ENCODE assay signal across 8 cellular contexts in the genomic region with DNA sequence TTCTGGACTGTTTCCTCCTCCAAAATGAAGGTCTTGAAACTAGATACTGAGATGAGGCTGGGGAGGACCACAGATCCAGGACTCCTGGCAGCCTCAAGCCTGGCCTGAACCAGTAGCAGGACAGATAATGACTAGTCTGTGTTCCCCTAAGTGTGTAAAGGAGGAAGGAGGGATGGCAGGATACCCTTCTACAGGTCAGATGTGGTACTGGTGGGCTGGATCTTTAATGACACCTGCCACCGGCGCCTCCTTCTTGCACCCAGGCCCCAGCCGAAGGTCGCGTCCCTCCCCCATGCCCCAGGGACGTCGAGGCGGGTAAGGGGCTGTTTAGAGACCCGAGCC. TPM values are rescaled to one million over a fixed set of nuclear protein-coding genes. Genes with fewer than 3 reads are reported as not detected.
DNase-seq lines count a peak whose midpoint lies in the region; ATAC-seq, FAIRE-seq and TF ChIP-seq lines count a peak whose summit lies in the region.

No MANE protein-coding gene starts in this region.

- H3K4me1 ChIP-seq in CD4-positive, alpha-beta memory T cell (ENCODE audit: insufficient read depth, low read length): peaks cover 26% of the 10 kb centered on the region
- H3K4me1 ChIP-seq in kidney (ENCODE audit: control insufficient read depth in 1 of 2, insufficient read depth in 1 of 2, low read depth in 1 of 2, low read length in 2 of 2): peaks cover 10 to 15% of the 10 kb centered on the region in 2 donors
- peaks cover 15 to 17% of the 10 kb centered on the region in 2 donors for H3K4me1 ChIP-seq in thoracic aorta (ENCODE audit: control insufficient read depth in 1 of 2, low read depth in 2 of 2)

- peak overlapping the region; percentile 45 to 94 for H3K4me3 ChIP-seq in CD4-positive, alpha-beta memory T cell (ENCODE audit: low read length in 2 of 2)
- H3K4me3 ChIP-seq in astrocyte of the spinal cord (ENCODE audit: low read depth, low read length) (peak overlapping the region; percentile 91), kidney (ENCODE audit: low read length in 2 of 2) (peak overlapping the region; percentile 80 to 91), thoracic aorta (peak overlapping the region; percentile 97)

- peak overlapping the region; percentile 89 to 91 for H3K9ac ChIP-seq in kidney (ENCODE audit: low read length in 2 of 2)

- H3K36me3 ChIP-seq in CD4-positive, alpha-beta memory T cell (ENCODE audit: insufficient read depth, low read length): peaks cover 30% of the 10 kb centered on the region
- H3K36me3 ChIP-seq in kidney (ENCODE audit: control insufficient read depth in 1 of 2, insufficient read depth in 2 of 2, low read length in 2 of 2): peaks cover 51 to 76% of the 10 kb centered on the region in 2 donors
- H3K36me3 ChIP-seq in thoracic aorta: peaks cover 74% of the 10 kb centered on the region

- POLR2A ChIA-PET in CD4-positive, alpha-beta memory T cell (lab: Charles Lee; ENCODE audit: partially characterized antibody): interaction anchor here (1.0 to 5.9 kb wide), 15 partner anchors 10 to 820 kb away, joined by 4 to 105 read pairs (median 10); a partner anchor contains a TSS

- intact Hi-C loops in CD4-positive, alpha-beta memory T cell (cut with micrococcal nuclease): loop anchor here (1.0 to 2.0 kb wide), 4 partner anchors 16 to 51 kb away; a partner anchor contains a TSS
- intact Hi-C loops in kidney (cut with DNase I): no loop called here

- no peak for FAIRE-seq in kidney (lab: Jason Lieb, UNC)

- H3K27ac ChIP-seq in CD4-positive, alpha-beta memory T cell (ENCODE audit: low read depth, low read length): peak overlapping the region; percentile 92
- H3K27ac ChIP-seq in kidney (ENCODE audit: low read depth in 2 of 2, low read length in 2 of 2): peak overlapping the region; percentile 86 to 95
- peak overlapping the region; percentile 92 to 97 for H3K27ac ChIP-seq in thoracic aorta

- no peak for TF ChIP-seq CTCF in astrocyte of the spinal cord (IDR thresholded peaks at IDR 0.05; ENCODE audit: low read depth, low read length)
- no peak for TF ChIP-seq CTCF in kidney (IDR thresholded peaks at IDR 0.05; ENCODE audit: borderline replicate concordance, extremely low read depth, insufficient read depth)
- TF ChIP-seq CTCF in thoracic aorta (IDR thresholded peaks at IDR 0.05): no peak

- H3K27ac Mint-ChIP-seq in CD4-positive, alpha-beta memory T cell: peak overlapping the region; percentile 88 to 95 (median 92)

- H3K27me3 Mint-ChIP-seq in CD4-positive, alpha-beta memory T cell: no peaks in the 10 kb centered on the region

- CTCF ChIA-PET in CD4-positive, alpha-beta memory T cell (lab: Charles Lee; ENCODE audit: partially characterized antibody): interaction anchor here (1.0 to 3.2 kb wide), 7 partner anchors 10 to 132 kb away, joined by 3 to 24 read pairs (median 4); a partner anchor contains a TSS

- peak in 2 of 5 donors; percentile 14 to 16 for DNase-seq in CD4-positive, alpha-beta memory T cell
- DNase-seq in astrocyte of the spinal cord (ENCODE audit: low read depth, low spot score) (no peak), kidney (no peak), thoracic aorta (ENCODE audit: low spot score) (no peak), A172 (ENCODE audit: low spot score) (no peak), AML-193 (lab: John Stamatoyannopoulos, UW) (no peak)

- in situ Hi-C loops in astrocyte of the spinal cord (cut with HindIII; ENCODE audit: low sequenced_read_pairs): no loop called here

- H3K36me3 Mint-ChIP-seq in CD4-positive, alpha-beta memory T cell: peaks cover 23 to 26% of the 10 kb centered on the region in 2 donors

- no peaks in the 10 kb centered on the region for H3K27me3 ChIP-seq in CD4-positive, alpha-beta memory T cell (ENCODE audit: insufficient read depth, low read length)
- H3K27me3 ChIP-seq in thoracic aorta (replicated peaks; ENCODE audit: insufficient read depth): no peaks in the 10 kb centered on the region

- peaks cover 7 to 35% (median 21%) of the 10 kb centered on the region in 4 donors for H3K4me1 Mint-ChIP-seq in CD4-positive, alpha-beta memory T cell

- peak; percentile 23 for ATAC-seq in HG03159 (IDR thresholded peaks at IDR 0.05; ENCODE audit: unreplicated experiment)
- ATAC-seq in thoracic aorta (ENCODE audit: insufficient number of reproducible peaks, low FRiP score, low read depth): no peak
- ATAC-seq in GM19395 (IDR thresholded peaks at IDR 0.05; ENCODE audit: unreplicated experiment): no peak

- peak overlapping the region; percentile 86 to 90 (median 89) for H3K4me3 Mint-ChIP-seq in CD4-positive, alpha-beta memory T cell

- H3K9me3 ChIP-seq in CD4-positive, alpha-beta memory T cell (ENCODE audit: control insufficient read depth in 1 of 2, low read length in 2 of 2): no peaks in the 10 kb centered on the region
- H3K9me3 ChIP-seq in kidney (ENCODE audit: control insufficient read depth in 1 of 2, low read length in 2 of 2) (no peaks in the 10 kb centered on the region), thoracic aorta (no peaks in the 10 kb centered on the region)

- no peaks in the 10 kb centered on the region for H3K9me3 Mint-ChIP-seq in CD4-positive, alpha-beta memory T cell

RNA-seq across cellular contexts. Expression of a gene that starts 0.6 kb away (rescaled TPM):
- 100 to 1,000 TPM in 1 of 2 experiments, 10 to 100 TPM in 1; 91.7 to 105 TPM for total RNA-seq in CD4-positive, alpha-beta memory T cell
- polyA plus RNA-seq in CD4-positive, alpha-beta memory T cell: 10 to 100 TPM; 24.9 to 38.2 TPM
- 67.2 TPM for total RNA-seq in kidney
- polyA plus RNA-seq in kidney (ENCODE audit: insufficient read depth, low read depth, low replicate concordance): 29.3 TPM
- total RNA-seq in thoracic aorta: 10 to 100 TPM; 56.3 to 62.5 TPM
- total RNA-seq in A172 (2014; rRNA removed; shearing (Covaris generic)): 48.3 and 54.2 TPM in 2 replicates

RNA-seq across cellular contexts. Expression of a gene that starts 12.8 kb away (rescaled TPM):
- 1 to 10 TPM in 1 of 2 experiments, not detected in 1; 1.1 TPM for total RNA-seq in CD4-positive, alpha-beta memory T cell
- polyA plus RNA-seq in CD4-positive, alpha-beta memory T cell: not detected
- total RNA-seq in kidney (444 TPM), thoracic aorta (100 to 1,000 TPM; 764 to 806 TPM)
- 460 TPM for polyA plus RNA-seq in kidney (ENCODE audit: insufficient read depth, low read depth, low replicate concordance)
- 189 and 192 TPM in 2 replicates for total RNA-seq in A172 (2014; rRNA removed; shearing (Covaris generic))

RNA-seq across cellular contexts. Expression of a gene that starts 15.5 kb away (rescaled TPM):
- 100 to 1,000 TPM; 199 TPM for total RNA-seq in CD4-positive, alpha-beta memory T cell
- polyA plus RNA-seq in CD4-positive, alpha-beta memory T cell: 100 to 1,000 TPM; 102 to 116 TPM
- total RNA-seq in kidney: 231 TPM
- 209 TPM for polyA plus RNA-seq in kidney (ENCODE audit: insufficient read depth, low read depth, low replicate concordance)
- total RNA-seq in thoracic aorta: 100 to 1,000 TPM; 143 to 179 TPM
- 141 and 172 TPM in 2 replicates for total RNA-seq in A172 (2014; rRNA removed; shearing (Covaris generic))

RNA-seq across cellular contexts. Expression of a gene that starts 26.2 kb away (rescaled TPM):
- 100 to 1,000 TPM; 172 to 177 TPM for total RNA-seq in CD4-positive, alpha-beta memory T cell
- polyA plus RNA-seq in CD4-positive, alpha-beta memory T cell: 10 to 100 TPM; 18.6 to 32.0 TPM
- total RNA-seq in kidney: 92.1 TPM
- polyA plus RNA-seq in kidney (ENCODE audit: insufficient read depth, low read depth, low replicate concordance): 23.0 TPM
- total RNA-seq in thoracic aorta: 100 to 1,000 TPM in 1 of 2 donors, 10 to 100 TPM in 1; 83.7 to 110 TPM
- 79.1 and 82.7 TPM in 2 replicates for total RNA-seq in A172 (2014; rRNA removed; shearing (Covaris generic))

RNA-seq across cellular contexts. Expression of a gene that starts 46.1 kb away (rescaled TPM):
- total RNA-seq in CD4-positive, alpha-beta memory T cell: 10 to 100 TPM; 31.6 to 33.5 TPM
- polyA plus RNA-seq in CD4-positive, alpha-beta memory T cell: 1 to 10 TPM in 1 of 2 donors, under 1 TPM in 1; 0.13 to 2.1 TPM
- total RNA-seq in kidney (27.6 TPM), thoracic aorta (10 to 100 TPM; 28.8 to 28.9 TPM)
- polyA plus RNA-seq in kidney (ENCODE audit: insufficient read depth, low read depth, low replicate concordance): 21.0 TPM
- 18.8 and 25.6 TPM in 2 replicates for total RNA-seq in A172 (2014; rRNA removed; shearing (Covaris generic))

Comparison
In these comparisons a context has a peak if more than half of its experiments do, and no peak if none do; other contexts are left out.
1. RNA of a gene that starts 12.8 kb away (total RNA-seq): 764 to 806 TPM in thoracic aorta, 444 TPM in kidney (single experiment) and 189 to 192 TPM in A172; 1.1 TPM in CD4-positive, alpha-beta memory T cell; every median in the first group is over 10 times any median in the second.
2. Peak in every context shown above with its lines, with median percentiles within 50 percentile points of each other: H3K27ac ChIP-seq and H3K4me3 ChIP-seq.